1 cellular context compared by ENCODE assay signal in genomic region chr10:70193391-70193844, GRCh38.
TF ChIP-seq lines count a peak whose summit lies in the region.

No MANE protein-coding gene starts in this region.

TF ChIP-seq in K562, 482 proteins besides CTCF, POLR2A, EP300 and RAD21:
- TF ChIP-seq ETS2 (tag; IDR thresholded peaks at IDR 0.05; ENCODE audit: borderline replicate concordance, poor library complexity, severe bottlenecking) (no peak), NEUROD1 (IDR thresholded peaks at IDR 0.05; ENCODE audit: borderline replicate concordance, low read depth, low read length, partially characterized antibody) (no peak), TGIF2 (CRISPR knock-in tag; IDR thresholded peaks at IDR 0.05) (no peak), ZBTB17 (CRISPR knock-in tag; IDR thresholded peaks at IDR 0.05) (no peak), GATAD2B (IDR thresholded peaks at IDR 0.05; ENCODE audit: borderline replicate concordance) (no peak), L3MBTL2 (IDR thresholded peaks at IDR 0.05) (peak; percentile 86), MAFG (tag; conservative IDR thresholded peaks at IDR 0.05) (no peak), SMAD3 (CRISPR knock-in tag; conservative IDR thresholded peaks at IDR 0.05) (no peak), MAX (CRISPR knock-in tag; IDR thresholded peaks at IDR 0.05) (peak; percentile 62; the same call in 1 of the 2 replicates), BHLHE40 (IDR thresholded peaks at IDR 0.05; ENCODE audit: low read length) (peak; percentile 47; the same call in 1 of the 2 replicates), HMGN3 (IDR thresholded peaks at IDR 0.05; ENCODE audit: borderline replicate concordance, extremely low read depth, insufficient read length, low read depth, low read length) (no peak), ATF3 (IDR thresholded peaks at IDR 0.05) (peak; percentile 44; the same call in 1 of the 2 replicates), ATF3 (CRISPR knock-in tag; conservative IDR thresholded peaks at IDR 0.05) (no peak), HNRNPH1 (optimal IDR thresholded peaks at IDR 0.05; ENCODE audit: low read depth, low read length) (no peak), TEAD4 (IDR thresholded peaks at IDR 0.05; ENCODE audit: low read length) (no peak), TEAD4 (CRISPR knock-in tag; IDR thresholded peaks at IDR 0.05; ENCODE audit: borderline replicate concordance) (no peak), TOE1 (IDR thresholded peaks at IDR 0.05; ENCODE audit: borderline replicate concordance) (no peak), TOE1 (CRISPR knock-in tag; IDR thresholded peaks at IDR 0.05; ENCODE audit: borderline replicate concordance, low read depth) (no peak), CBX3 (IDR thresholded peaks at IDR 0.05; ENCODE audit: borderline replicate concordance in 1 of 2, low read length in 2 of 2) (peak in 1 of 2 experiments; percentile 60; a peak in 1 of 3 replicates), CBFA2T3 (IDR thresholded peaks at IDR 0.05) (peak; percentile 48), IFI16 (CRISPR knock-in tag; IDR thresholded peaks at IDR 0.05) (no peak), POLR2H (tag; IDR thresholded peaks at IDR 0.05; ENCODE audit: low read depth) (no peak), TCF3 (CRISPR knock-in tag; IDR thresholded peaks at IDR 0.05) (no peak), CBX2 (IDR thresholded peaks at IDR 0.05; ENCODE audit: insufficient read depth, low read length, poor library complexity, severe bottlenecking) (no peak), EP400 (IDR thresholded peaks at IDR 0.05) (no peak), ZC3H11A (IDR thresholded peaks at IDR 0.05; ENCODE audit: low read depth, low read length) (no peak), PCBP2 (IDR thresholded peaks at IDR 0.05; ENCODE audit: low read depth, low read length, poor library complexity, severe bottlenecking) (no peak), ZNF347 (CRISPR knock-in tag; IDR thresholded peaks at IDR 0.05; ENCODE audit: low read depth) (no peak), NFE2L1 (tag; IDR thresholded peaks at IDR 0.05; ENCODE audit: borderline replicate concordance, low read depth) (no peak), ZNF408 (CRISPR knock-in tag; IDR thresholded peaks at IDR 0.05; ENCODE audit: low read depth) (no peak), ZNF586 (CRISPR knock-in tag; conservative IDR thresholded peaks at IDR 0.05) (no peak), CREBBP (IDR thresholded peaks at IDR 0.05; ENCODE audit: low read depth, low read length) (no peak), RNF219 (CRISPR knock-in tag; IDR thresholded peaks at IDR 0.05) (no peak), MGA (IDR thresholded peaks at IDR 0.05) (peak; percentile 53; the same call in 1 of the 2 replicates), ZNF696 (CRISPR knock-in tag; conservative IDR thresholded peaks at IDR 0.05) (no peak), E2F6 (IDR thresholded peaks at IDR 0.05; ENCODE audit: borderline replicate concordance in 1 of 2, extremely low read depth in 1 of 2, insufficient read depth in 1 of 2, insufficient read length in 1 of 2, low read depth in 1 of 2, low read length in 1 of 2, poor library complexity in 1 of 2, severe bottlenecking in 1 of 2) (peak in 1 of 2 experiments; percentile 50), MTA2 (IDR thresholded peaks at IDR 0.05; ENCODE audit: low read depth) (no peak), ZBTB9 (CRISPR knock-in tag; IDR thresholded peaks at IDR 0.05) (no peak), JUN (IDR thresholded peaks at IDR 0.05; ENCODE audit: borderline replicate concordance, low read depth, low read length) (no peak), JUN (CRISPR knock-in tag; IDR thresholded peaks at IDR 0.05; ENCODE audit: borderline replicate concordance) (no peak), STAT5A (IDR thresholded peaks at IDR 0.05; ENCODE audit: borderline replicate concordance, low read length) (no peak), FOXP1 (CRISPR knock-in tag; IDR thresholded peaks at IDR 0.05) (no peak), TCF15 (CRISPR knock-in tag; IDR thresholded peaks at IDR 0.05) (no peak), BRD4 (IDR thresholded peaks at IDR 0.05) (no peak), CEBPB (tag; IDR thresholded peaks at IDR 0.05) (peak; percentile 38; the same call in 1 of the 2 replicates), ZNF121 (CRISPR knock-in tag; conservative IDR thresholded peaks at IDR 0.05) (no peak), SMAD4 (CRISPR knock-in tag; conservative IDR thresholded peaks at IDR 0.05) (no peak), ZNF41 (CRISPR knock-in tag; conservative IDR thresholded peaks at IDR 0.05) (no peak), GABPA (tag; conservative IDR thresholded peaks at IDR 0.05; ENCODE audit: low read depth) (no peak), ZNF707 (CRISPR knock-in tag; conservative IDR thresholded peaks at IDR 0.05) (no peak), FOXK2 (conservative IDR thresholded peaks at IDR 0.05 in 1 of 2, IDR thresholded peaks at IDR 0.05 in 1 of 2; ENCODE audit: low read depth in 2 of 2) (no peak), PYGO2 (tag; IDR thresholded peaks at IDR 0.05) (no peak), PCBP1 (IDR thresholded peaks at IDR 0.05; ENCODE audit: low read depth, low read length, poor library complexity, severe bottlenecking) (no peak), E2F4 (CRISPR knock-in tag; IDR thresholded peaks at IDR 0.05; ENCODE audit: low read depth) (no peak)
